In the genomic region with DNA sequence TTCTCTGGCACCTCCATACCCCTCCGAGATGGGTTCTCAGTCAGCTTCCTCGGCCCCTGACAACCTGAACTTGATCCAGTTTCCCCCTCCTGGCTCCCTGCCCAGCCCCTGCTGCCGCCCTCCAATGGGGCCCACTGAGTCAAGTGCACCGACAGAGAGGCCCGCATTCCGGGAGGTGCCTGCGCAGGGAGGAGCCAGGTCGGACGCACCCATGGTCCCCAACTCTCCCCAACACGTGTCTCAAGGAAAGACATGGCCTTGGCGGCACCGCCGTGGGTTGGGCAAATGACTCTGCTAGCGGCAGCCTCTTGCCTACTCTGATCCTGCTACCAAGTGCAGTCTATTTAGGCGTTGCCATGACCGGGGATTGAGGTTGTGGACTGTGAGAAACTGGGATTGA, we compare ENCODE assay signal across 18 cellular contexts.
"Had no signal": no experiment of that assay in that cellular context is flagged by ENCODE, and none has a peak within 500 bp of the region (broad histone marks: within the 10 kb centered on the region; RNA-seq: fewer than 3 reads in every experiment).

No MANE protein-coding gene starts in this region.

- H3K4me3 Mint-ChIP-seq: endodermal cell; immature natural killer cell; naive thymus-derived CD8-positive, alpha-beta T cell; type B pancreatic cell had no signal

- H3K4me3 ChIP-seq: coronary artery, left ventricle myocardium inferior, ovary, uterus had no signal

- H3K4me1 Mint-ChIP-seq: immature natural killer cell; naive thymus-derived CD8-positive, alpha-beta T cell had no signal

- H3K9me3 Mint-ChIP-seq: endodermal cell; naive thymus-derived CD8-positive, alpha-beta T cell had no signal

- H3K4me1 ChIP-seq: left ventricle myocardium inferior, uterus had no signal

- DNase-seq: effector CD4-positive, alpha-beta T cell; endodermal cell; erythroblast; foreskin keratinocyte; immature natural killer cell; left cardiac atrium; left ventricle myocardium inferior; naive thymus-derived CD8-positive, alpha-beta T cell; nucleus accumbens; ovary; small intestine; stimulated activated CD4-positive, alpha-beta T cell treated with anti-CD3 and anti-CD28 coated beads, Interleukin-12 subunit alpha, Interleukin-12 subunit beta, amount 100 ng/mL, for 4 hours; stimulated activated naive CD4-positive, alpha-beta T cell treated with Interleukin-2 at 50 U/mL for 16 hours; uterus had no signal

- H3K27me3 ChIP-seq: foreskin keratinocyte, ovary, uterus had no signal

- H3K9me3 ChIP-seq: left ventricle myocardium inferior, ovary, uterus had no signal

- H3K36me3 ChIP-seq: left ventricle myocardium inferior, ovary, uterus had no signal

- ATAC-seq: foreskin keratinocyte; left cardiac atrium; naive thymus-derived CD8-positive, alpha-beta T cell; right cardiac atrium had no signal

- H3K27ac ChIP-seq: coronary artery, foreskin keratinocyte, left ventricle myocardium inferior, ovary, uterus had no signal

- H3K36me3 Mint-ChIP-seq: immature natural killer cell; naive thymus-derived CD8-positive, alpha-beta T cell; type B pancreatic cell had no signal

- H3K27me3 Mint-ChIP-seq: progenitor cell of endocrine pancreas, type B pancreatic cell had no signal

- H3K27ac Mint-ChIP-seq: endodermal cell; immature natural killer cell; naive thymus-derived CD8-positive, alpha-beta T cell; progenitor cell of endocrine pancreas; type B pancreatic cell had no signal
